Comparison of ENCODE assay signal across 8 cellular contexts in the genomic region with DNA sequence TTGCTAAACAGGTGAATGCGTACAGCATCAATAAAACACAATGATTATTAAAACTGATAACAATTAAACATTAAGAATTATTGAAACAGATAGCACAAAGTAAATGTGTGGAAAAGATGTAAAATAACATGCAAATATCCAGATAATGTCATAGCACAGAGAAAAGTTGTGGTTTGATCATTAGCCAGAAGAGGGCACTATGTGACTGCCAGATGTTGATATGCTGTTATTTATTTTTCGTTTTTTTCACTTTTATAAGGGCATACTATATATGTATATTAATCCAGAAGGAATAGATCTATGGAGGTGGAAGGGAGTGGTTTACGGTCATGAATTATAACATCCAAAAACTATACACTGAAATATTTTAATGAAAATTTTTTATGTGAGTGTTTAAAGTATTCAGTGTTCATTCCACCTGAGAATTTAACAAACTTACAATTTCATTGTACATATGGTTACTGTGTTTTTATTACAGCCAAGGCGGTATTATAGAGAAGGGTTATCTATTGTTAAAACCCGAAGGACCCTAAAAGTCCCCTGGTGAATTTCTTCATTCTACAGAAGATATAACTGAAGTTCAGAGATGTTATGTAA.
A peak's percentile ranks its signal among the peaks of the same experiment; 100 is the strongest.
DNase-seq lines count a peak whose midpoint lies in the region; ATAC-seq, FAIRE-seq and TF ChIP-seq lines count a peak whose summit lies in the region.

No MANE protein-coding gene starts in this region.

- H3K27me3 ChIP-seq in GM12878 (replicated peaks in 1 of 2; ENCODE audit: control insufficient read depth in 2 of 2, insufficient read depth in 2 of 2, low read length in 1 of 2) (no peaks in the 10 kb centered on the region), right lobe of liver (no peaks in the 10 kb centered on the region), right cardiac atrium (ENCODE audit: control insufficient read depth, insufficient read depth) (no peaks in the 10 kb centered on the region)

- intact Hi-C loops in GM12878 (cut with micrococcal nuclease; ENCODE audit: unreplicated experiment) = loop anchor here (1.0 to 10.0 kb wide), 5 partner anchors 273 to 1112 kb away; a partner anchor contains a TSS
- intact Hi-C loops in right lobe of liver (cut with DNase I) = no loop called here
- intact Hi-C loops in right cardiac atrium (cut with DNase I) = loop anchor here (2.0 to 10.0 kb wide), 4 partner anchors 272 to 311 kb away; no protein-coding TSS in a partner anchor

- H3K27ac ChIP-seq in GM12878 (ENCODE audit: control insufficient read depth, insufficient read depth) (no peak overlapping the region), right lobe of liver (no peak overlapping the region), right cardiac atrium (ENCODE audit: low read length) (no peak overlapping the region)

- no TSS peak for BruUV-seq in GM12878 (replicated peaks; lab: Mats Ljungman, UMichigan)

- H3K4me1 ChIP-seq in GM12878 (ENCODE audit: control insufficient read depth, insufficient read depth, low read length) (no peaks in the 10 kb centered on the region), right lobe of liver (no peaks in the 10 kb centered on the region), right cardiac atrium (ENCODE audit: control insufficient read depth, insufficient read depth, low read length) (no peaks in the 10 kb centered on the region)

- H3K9me3 ChIP-seq in GM12878 (replicated peaks; ENCODE audit: control insufficient read depth, insufficient read depth, low read length) = no peaks in the 10 kb centered on the region
- no peaks in the 10 kb centered on the region for H3K9me3 ChIP-seq in right lobe of liver
- H3K9me3 ChIP-seq in right cardiac atrium (ENCODE audit: control insufficient read depth, low read length) = no peaks in the 10 kb centered on the region

- TF ChIP-seq CTCF in LNCaP clone FGC (IDR thresholded peaks at IDR 0.05; ENCODE audit: control insufficient read depth, extremely low read depth, insufficient read depth) (peak; percentile 71), GM12878 (IDR thresholded peaks at IDR 0.05 in 2 of 3, conservative IDR thresholded peaks at IDR 0.05 in 1 of 3; ENCODE audit: control insufficient read depth in 2 of 3, extremely low read depth in 1 of 3, insufficient read depth in 1 of 3, low read depth in 3 of 3, low read length in 3 of 3) (peak; percentile 49 to 76 (median 53)), right lobe of liver (IDR thresholded peaks at IDR 0.05) (peak; percentile 60 to 73 (median 68))

- peak; percentile 67 for ATAC-seq in GM12878
- peak; percentile 55 to 65 (median 61) for ATAC-seq in right lobe of liver
- ATAC-seq in right cardiac atrium = no peak

- H4K20me1 ChIP-seq in GM12878 (ENCODE audit: control insufficient read depth, insufficient read depth) = no peaks in the 10 kb centered on the region

- CTCF ChIA-PET in GM12878 (lab: Yijun Ruan, JAX) = interaction anchor here (1.1 to 4.7 kb wide), 3 partner anchors 273 to 421 kb away, joined by 3 to 55 read pairs (median 43); no protein-coding TSS in a partner anchor

- DNase-seq in G401 (ENCODE audit: low spot score) (peak; percentile 22), LNCaP clone FGC (ENCODE audit: low read depth) (peak; percentile 13), GM12878 (ENCODE audit: low read depth, low spot score) (peak; percentile 5), right lobe of liver (no peak), activated gamma-delta T cell treated with Interleukin-2 at 50 U/mL for 16 hours (no peak), right cardiac atrium (no peak)
- no peak for DNase-seq in stimulated activated CD4-positive, alpha-beta T cell treated with anti-CD3 and anti-CD28 coated beads, Interleukin-2, amount 100 ng/mL, for 48 hours

- no peaks in the 10 kb centered on the region for H3K36me3 ChIP-seq in GM12878 (ENCODE audit: control insufficient read depth in 2 of 2, insufficient read depth in 2 of 2, low read length in 1 of 2)
- H3K36me3 ChIP-seq in right lobe of liver = no peaks in the 10 kb centered on the region

- no peak overlapping the region for H3K9ac ChIP-seq in GM12878 (ENCODE audit: control insufficient read depth, insufficient read depth, low read length)

- TF ChIP-seq EP300 in GM12878 (IDR thresholded peaks at IDR 0.05; ENCODE audit: borderline replicate concordance in 1 of 2, control insufficient read depth in 1 of 2, low read depth in 2 of 2, low read length in 2 of 2) = no peak

- in situ Hi-C loops in G401 (cut with HindIII; ENCODE audit: low sequenced_read_pairs) = no loop called here
- in situ Hi-C loops in GM12878 (cut with MboI) = loop anchor here (10.0 kb wide), 1 partner anchor 432 kb away; no protein-coding TSS in a partner anchor

- H3K4me3 ChIP-seq in LNCaP clone FGC (ENCODE audit: low read depth, low read length) (no peak overlapping the region), GM12878 (no peak overlapping the region), right lobe of liver (no peak overlapping the region), right cardiac atrium (ENCODE audit: low read length) (no peak overlapping the region)

- TF ChIP-seq POLR2A in GM12878 (IDR thresholded peaks at IDR 0.05; ENCODE audit: low read depth, low read length) = no peak
- TF ChIP-seq POLR2A in right lobe of liver (IDR thresholded peaks at IDR 0.05) = no peak

- POLR2A ChIA-PET in GM12878 (lab: Charles Lee) = no interaction called here

- FAIRE-seq in A204.1 (lab: Jason Lieb, UNC) = peak; percentile 95
- FAIRE-seq in GM12878 (lab: Jason Lieb, UNC) = peak; percentile 86

- SMC1A ChIA-PET in GM12878 (lab: Charles Lee; ENCODE audit: uncharacterized antibody, unreplicated experiment) = interaction anchor here (1.5 to 2.5 kb wide), 4 partner anchors 272 to 421 kb away, joined by 5 to 12 read pairs (median 10); no protein-coding TSS in a partner anchor

- 24% methylated on average over 5 of the region's 5 CpGs for WGBS in GM12878 (ENCODE audit: insufficient coverage, insufficient replicate concordance, low lambda C conversion rate, missing lambda C conversion rate)
- 15% methylated on average over 5 of the region's 5 CpGs for WGBS in right lobe of liver (ENCODE audit: insufficient coverage, low coverage, low lambda C conversion rate, missing lambda C conversion rate)
- 24% methylated on average over 5 of the region's 5 CpGs for WGBS in right cardiac atrium

- RAD21 ChIA-PET in GM12878 (lab: Charles Lee; ENCODE audit: unreplicated experiment) = no interaction called here

- peak; percentile 92 for TF ChIP-seq RAD21 in GM12878 (IDR thresholded peaks at IDR 0.05; ENCODE audit: insufficient read depth, low read depth, low read length)

- no peak overlapping the region for H2AFZ ChIP-seq in GM12878 (ENCODE audit: control insufficient read depth, low read depth, low read length)

- H3K79me2 ChIP-seq in GM12878 (ENCODE audit: control insufficient read depth, insufficient read depth, low read length) = no peaks in the 10 kb centered on the region

- H3K4me2 ChIP-seq in GM12878 (ENCODE audit: control insufficient read depth, insufficient read depth) = no peak overlapping the region

TF ChIP-seq in GM12878, 131 proteins besides CTCF, POLR2A, EP300 and RAD21:
- TF ChIP-seq RUNX3 (IDR thresholded peaks at IDR 0.05; ENCODE audit: low read length) (peak; percentile 88), SMC3 (IDR thresholded peaks at IDR 0.05; ENCODE audit: borderline replicate concordance, low read length) (peak; percentile 91; the same call in 1 of the 2 replicates)
- TF ChIP-seq, protein P1, sequence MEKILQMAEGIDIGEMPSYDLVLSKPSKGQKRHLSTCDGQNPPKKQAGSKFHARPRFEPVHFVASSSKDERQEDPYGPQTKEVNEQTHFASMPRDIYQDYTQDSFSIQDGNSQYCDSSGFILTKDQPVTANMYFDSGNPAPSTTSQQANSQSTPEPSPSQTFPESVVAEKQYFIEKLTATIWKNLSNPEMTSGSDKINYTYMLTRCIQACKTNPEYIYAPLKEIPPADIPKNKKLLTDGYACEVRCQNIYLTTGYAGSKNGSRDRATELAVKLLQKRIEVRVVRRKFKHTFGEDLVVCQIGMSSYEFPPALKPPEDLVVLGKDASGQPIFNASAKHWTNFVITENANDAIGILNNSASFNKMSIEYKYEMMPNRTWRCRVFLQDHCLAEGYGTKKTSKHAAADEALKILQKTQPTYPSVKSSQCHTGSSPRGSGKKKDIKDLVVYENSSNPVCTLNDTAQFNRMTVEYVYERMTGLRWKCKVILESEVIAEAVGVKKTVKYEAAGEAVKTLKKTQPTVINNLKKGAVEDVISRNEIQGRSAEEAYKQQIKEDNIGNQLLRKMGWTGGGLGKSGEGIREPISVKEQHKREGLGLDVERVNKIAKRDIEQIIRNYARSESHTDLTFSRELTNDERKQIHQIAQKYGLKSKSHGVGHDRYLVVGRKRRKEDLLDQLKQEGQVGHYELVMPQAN (conservative IDR thresholded peaks at IDR 0.05) = no peak

Comparison
In these comparisons a context has a peak if more than half of its experiments do, and no peak if none do; other contexts are left out.
1. DNase-seq: peak in G401 (single experiment), LNCaP clone FGC (single experiment) and GM12878 (single experiment); none in right lobe of liver (0 of 3), stimulated activated CD4-positive, alpha-beta T cell treated with anti-CD3 and anti-CD28 coated beads, Interleukin-2, amount 100 ng/mL, for 48 hours (0 of 2), activated gamma-delta T cell treated with Interleukin-2 at 50 U/mL for 16 hours (single experiment) and right cardiac atrium (0 of 3).
2. ATAC-seq: peak in GM12878 (single experiment) and right lobe of liver (4 of 4); none in right cardiac atrium (0 of 2).
3. intact Hi-C loops: an anchor here in GM12878 (1.0 to 10.0 kb wide) and right cardiac atrium (2.0 to 10.0 kb wide); none called in right lobe of liver.
4. Peak in every context shown above with its lines, with median percentiles within 50 percentile points of each other: CTCF ChIP-seq.